22 cellular contexts compared by ENCODE assay signal in the genomic region with DNA sequence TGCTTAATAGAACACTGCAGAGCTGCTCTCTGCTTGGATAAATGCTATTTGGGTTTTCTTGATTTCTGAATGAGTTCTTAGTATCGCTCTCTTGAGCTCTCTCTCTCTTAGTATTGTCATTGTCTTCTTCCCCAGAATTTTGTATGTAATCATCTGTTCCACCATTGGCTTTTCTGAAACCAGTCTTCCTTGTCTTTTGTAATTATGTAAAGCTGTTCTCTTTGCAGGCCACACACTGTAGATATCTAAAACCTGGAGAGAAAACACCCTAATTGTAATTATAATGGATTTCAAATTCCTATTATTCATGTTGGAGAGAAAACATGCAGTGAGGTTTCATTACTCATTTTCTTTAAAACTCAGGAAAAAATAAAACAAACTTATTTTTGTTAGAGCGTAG.
DNase-seq lines count a peak whose midpoint lies in the region; ATAC-seq, FAIRE-seq and TF ChIP-seq lines count a peak whose summit lies in the region.
"Had no signal": no experiment of that assay in that cellular context is flagged by ENCODE, and none has a peak within 500 bp of the region (broad histone marks: within the 10 kb centered on the region; RNA-seq: fewer than 3 reads in every experiment).

No MANE protein-coding gene starts in this region.

- no peak overlapping the region for H2BK15ac ChIP-seq in H1 (ENCODE audit: low read length)

- POLR2A ChIA-PET in H1 (lab: Charles Lee; ENCODE audit: partially characterized antibody) = no interaction called here

- ATAC-seq in GM21367 (IDR thresholded peaks at IDR 0.05; ENCODE audit: unreplicated experiment) = no peak
- ATAC-seq: HCT116 had no signal

- TF ChIP-seq RAD21 in H1 (IDR thresholded peaks at IDR 0.05 in 1 of 2, conservative IDR thresholded peaks at IDR 0.05 in 1 of 2; ENCODE audit: low read depth in 2 of 2, low read length in 2 of 2) = no peak

- H3K56ac ChIP-seq in H1 (replicated peaks; ENCODE audit: insufficient read length, low read depth, low read length) = no peak overlapping the region

- no peak overlapping the region for H2AFZ ChIP-seq in H1 (ENCODE audit: low read length)

- no peaks in the 10 kb centered on the region for H3K79me2 ChIP-seq in H1 (ENCODE audit: control insufficient read depth in 1 of 2, insufficient read depth in 2 of 2, low read length in 2 of 2)

- H3K36me3 ChIP-seq in HUES64 (ENCODE audit: insufficient read depth, low read length) (no peaks in the 10 kb centered on the region), H1 (ENCODE audit: control insufficient read depth in 2 of 4, insufficient read depth in 4 of 4, low read length in 3 of 4) (no peaks in the 10 kb centered on the region), iPS-20b (ENCODE audit: insufficient read depth, low read depth, low read length) (no peaks in the 10 kb centered on the region), right atrium auricular region (no peaks in the 10 kb centered on the region)
- H3K36me3 ChIP-seq: BE2C; BLaER1 treated with 17β-estradiol and CSF1 and Interleukin-3, amounts not matched to agents 10 nM and 100 nM had no signal

- H3K27ac ChIP-seq in HUES64 (ENCODE audit: low read depth, low read length) = peak overlapping the region; percentile 93
- 0 out of 2 replicates have a peak overlapping the region, but pooled peaks have one; percentile 8 for H3K27ac ChIP-seq in H1 (ENCODE audit: low read depth, low read length)
- peak overlapping the region; percentile 18 for H3K27ac ChIP-seq in iPS-20b (ENCODE audit: low read length)
- no peak overlapping the region for H3K27ac ChIP-seq in right atrium auricular region
- H3K27ac ChIP-seq: 22Rv1; BLaER1 treated with 17β-estradiol and CSF1 and Interleukin-3, amounts not matched to agents 10 nM and 100 nM had no signal

- no peaks in the 10 kb centered on the region for H3K27me3 ChIP-seq in HUES64 (ENCODE audit: insufficient read depth, low read length)
- no peaks in the 10 kb centered on the region for H3K27me3 ChIP-seq in H1 (replicated peaks in 1 of 4; ENCODE audit: control insufficient read depth in 3 of 4, extremely low read depth in 1 of 4, insufficient read depth in 3 of 4, low read length in 3 of 4)
- no peaks in the 10 kb centered on the region for H3K27me3 ChIP-seq in iPS-20b (ENCODE audit: insufficient read depth, low read length)
- H3K27me3 ChIP-seq in right atrium auricular region = no peaks in the 10 kb centered on the region
- H3K27me3 ChIP-seq: BE2C; BLaER1 treated with 17β-estradiol and CSF1 and Interleukin-3, amounts not matched to agents 10 nM and 100 nM had no signal

- H2AK5ac ChIP-seq in H1 (ENCODE audit: low read depth, low read length) = no peak overlapping the region

- no peak overlapping the region for H2BK120ac ChIP-seq in H1 (replicated peaks; ENCODE audit: low read depth, low read length)

- H3K18ac ChIP-seq in H1 (ENCODE audit: extremely low read depth, low read length) = no peak overlapping the region

- no peak overlapping the region for H2BK20ac ChIP-seq in H1 (ENCODE audit: low read length)

- no peaks in the 10 kb centered on the region for H3K79me1 ChIP-seq in H1 (ENCODE audit: low read depth, low read length)

- no peak for TF ChIP-seq POLR2A in H1 (IDR thresholded peaks at IDR 0.05; ENCODE audit: control extremely low read depth in 1 of 2, low read depth in 2 of 2, low read length in 2 of 2)

- no peak for TF ChIP-seq EP300 in H1 (IDR thresholded peaks at IDR 0.05; ENCODE audit: borderline replicate concordance in 1 of 2, low read depth in 2 of 2, low read length in 2 of 2)

- H3K9ac ChIP-seq in HUES64 (ENCODE audit: low read depth, low read length) (no peak overlapping the region), H1 (replicated peaks in 1 of 4; ENCODE audit: extremely low read depth in 1 of 4, low read depth in 3 of 4, low read length in 3 of 4) (no peak overlapping the region), iPS-20b (ENCODE audit: low read depth, low read length) (peak overlapping the region; percentile 24; the same call in 1 of the 2 replicates)
- H3K9ac ChIP-seq: BLaER1 treated with 17β-estradiol and CSF1 and Interleukin-3, amounts not matched to agents 10 nM and 100 nM had no signal

- no peaks in the 10 kb centered on the region for H3K23me2 ChIP-seq in H1 (ENCODE audit: low read depth, low read length)

- no peaks in the 10 kb centered on the region for H4K20me1 ChIP-seq in H1 (replicated peaks in 1 of 2; ENCODE audit: control insufficient read depth in 1 of 2, insufficient read depth in 2 of 2, low read length in 2 of 2)
- H4K20me1 ChIP-seq: BLaER1 treated with 17β-estradiol and CSF1 and Interleukin-3, amounts not matched to agents 10 nM and 100 nM had no signal

- FAIRE-seq in H1 (lab: Jason Lieb, UNC) = no peak
- FAIRE-seq: A204.1, D721Med, G401.6, GM12892 had no signal

- H4K91ac ChIP-seq in H1 (replicated peaks; ENCODE audit: insufficient read length, low read length) = no peak overlapping the region

- H3K4ac ChIP-seq in H1 (replicated peaks; ENCODE audit: insufficient read length, low read depth, low read length) = no peak overlapping the region

- H2BK5ac ChIP-seq in H1 (ENCODE audit: low read depth, low read length) = no peak overlapping the region; the same call in 1 of the 2 replicates

- no peak overlapping the region for H4K8ac ChIP-seq in H1 (ENCODE audit: extremely low read depth, insufficient read depth, low read length)

- CTCF ChIA-PET in H1 (lab: Charles Lee; ENCODE audit: partially characterized antibody) = interaction anchor here (1.0 kb wide), 1 partner anchor 8 kb away, joined by 4 read pairs; no protein-coding TSS in a partner anchor

- WGBS in HUES64 = no CpG with 5 or more reads among the region's 2 CpGs
- 53% methylated on average over 2 of the region's 2 CpGs; no CpG with 5 or more reads in 1 of the 2 experiments for WGBS in H1 (ENCODE audit: extremely low coverage in 1 of 2, insufficient coverage in 1 of 2, insufficient read length in 1 of 2, insufficient replicate concordance in 2 of 2, low coverage in 1 of 2, low lambda C conversion rate in 2 of 2, missing lambda C conversion rate in 1 of 2), 2 experiments

- no peak overlapping the region for H3K14ac ChIP-seq in H1 (ENCODE audit: insufficient read length)

- peak; percentile 19 for DNase-seq in DMS 273 (lab: John Stamatoyannopoulos, UW; ENCODE audit: unreplicated experiment)
- no peak for DNase-seq in DMS 273 treated with DMSO at 0.1 percent for 48 hours (lab: John Stamatoyannopoulos, UW)
- no peak for DNase-seq in H1 (ENCODE audit: low read depth in 1 of 2, low spot score in 2 of 2)
- no peak for DNase-seq in right atrium auricular region (ENCODE audit: low spot score)
- DNase-seq in NCI-H1694 treated with DMSO at 0.1 percent for 48 hours (lab: John Stamatoyannopoulos, UW) = no peak
- DNase-seq: BE2C; CD4-positive, alpha-beta T cell; CD8-positive, alpha-beta memory T cell; DMS153; DND-41; GOT3; H7 had no signal

- TF ChIP-seq CTCF in H1 (IDR thresholded peaks at IDR 0.05; ENCODE audit: control extremely low read depth in 1 of 3, insufficient read depth in 1 of 3, low read depth in 1 of 3, low read length in 3 of 3) (no peak), right atrium auricular region (IDR thresholded peaks at IDR 0.05) (no peak)

- peak overlapping the region; percentile 86 for H4K5ac ChIP-seq in H1 (ENCODE audit: insufficient read length, low read depth, low read length)

- H3K9me3 ChIP-seq in HUES64 (ENCODE audit: insufficient read depth, low read depth, low read length) (no peaks in the 10 kb centered on the region), H1 (ENCODE audit: insufficient read depth in 2 of 2, low read depth in 1 of 2, low read length in 1 of 2) (no peaks in the 10 kb centered on the region), iPS-20b (ENCODE audit: insufficient read depth, low read depth, low read length) (no peaks in the 10 kb centered on the region), right atrium auricular region (no peaks in the 10 kb centered on the region)
- H3K9me3 ChIP-seq: BE2C; BLaER1 treated with 17β-estradiol and CSF1 and Interleukin-3, amounts not matched to agents 10 nM and 100 nM had no signal

- peak overlapping the region in 1 of 2 experiments; percentile 44; a peak in 1 of 4 replicates for H3K4me2 ChIP-seq in H1 (ENCODE audit: insufficient read depth in 1 of 2, low read depth in 2 of 2, low read length in 2 of 2)

- H3K4me3 ChIP-seq in HUES64 (ENCODE audit: low read length) = peak overlapping the region; percentile 9; the same call in 1 of the 2 replicates
- peak overlapping the region in 1 of 4 experiments; percentile 30; a peak in 1 of 8 replicates for H3K4me3 ChIP-seq in H1 (ENCODE audit: extremely low read depth in 1 of 4, insufficient read depth in 2 of 4, low read depth in 3 of 4, low read length in 4 of 4)
- peak overlapping the region; percentile 30; the same call in 1 of the 2 replicates for H3K4me3 ChIP-seq in iPS-20b (ENCODE audit: low read length)
- H3K4me3 ChIP-seq in right atrium auricular region = no peak overlapping the region
- H3K4me3 ChIP-seq: BLaER1 treated with 17β-estradiol and CSF1 and Interleukin-3, amounts not matched to agents 10 nM and 100 nM had no signal

- no peak overlapping the region for H2BK12ac ChIP-seq in H1 (ENCODE audit: low read depth, low read length)

- H3K23ac ChIP-seq in H1 (ENCODE audit: insufficient read length) = no peak overlapping the region

- H3K4me1 ChIP-seq in HUES64 (ENCODE audit: insufficient read depth, low read length) = peaks cover 40% of the 10 kb centered on the region
- H3K4me1 ChIP-seq in H1 (replicated peaks in 1 of 4; ENCODE audit: control insufficient read depth in 3 of 4, insufficient read depth in 4 of 4, low read length in 3 of 4) = peaks cover 0 to 18% (median 5%) of the 10 kb centered on the region in 4 experiments; a peak in 4 of 7 replicates
- peaks cover 27% of the 10 kb centered on the region for H3K4me1 ChIP-seq in iPS-20b (ENCODE audit: insufficient read depth, low read length)
- H3K4me1 ChIP-seq in right atrium auricular region = no peaks in the 10 kb centered on the region
- H3K4me1 ChIP-seq: BE2C had no signal

TF ChIP-seq in H1, 55 proteins besides CTCF, POLR2A, EP300 and RAD21 (continues in another document):
- TF ChIP-seq, protein P1, sequence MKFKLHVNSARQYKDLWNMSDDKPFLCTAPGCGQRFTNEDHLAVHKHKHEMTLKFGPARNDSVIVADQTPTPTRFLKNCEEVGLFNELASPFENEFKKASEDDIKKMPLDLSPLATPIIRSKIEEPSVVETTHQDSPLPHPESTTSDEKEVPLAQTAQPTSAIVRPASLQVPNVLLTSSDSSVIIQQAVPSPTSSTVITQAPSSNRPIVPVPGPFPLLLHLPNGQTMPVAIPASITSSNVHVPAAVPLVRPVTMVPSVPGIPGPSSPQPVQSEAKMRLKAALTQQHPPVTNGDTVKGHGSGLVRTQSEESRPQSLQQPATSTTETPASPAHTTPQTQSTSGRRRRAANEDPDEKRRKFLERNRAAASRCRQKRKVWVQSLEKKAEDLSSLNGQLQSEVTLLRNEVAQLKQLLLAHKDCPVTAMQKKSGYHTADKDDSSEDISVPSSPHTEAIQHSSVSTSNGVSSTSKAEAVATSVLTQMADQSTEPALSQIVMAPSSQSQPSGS (IDR thresholded peaks at IDR 0.05; ENCODE audit: low read length) = no peak
- TF ChIP-seq ASH2L (IDR thresholded peaks at IDR 0.05; ENCODE audit: low read length) (no peak), CTBP2 (IDR thresholded peaks at IDR 0.05; ENCODE audit: borderline replicate concordance, insufficient read depth, insufficient read length, low read length) (no peak), CHD1 (IDR thresholded peaks at IDR 0.05; ENCODE audit: low read depth, low read length) (no peak), SUZ12 (IDR thresholded peaks at IDR 0.05; ENCODE audit: low read length) (no peak)

Comparison
In these comparisons a context has a peak if more than half of its experiments do, and no peak if none do; other contexts are left out.
1. H3K27ac ChIP-seq: peak in HUES64 (single experiment), H1 (single experiment) and iPS-20b (single experiment); none in right atrium auricular region (0 of 2).
2. H3K4me3 ChIP-seq: peak in HUES64 (single experiment) and iPS-20b (single experiment); none in right atrium auricular region (0 of 2).